8 cellular contexts compared by ENCODE assay signal in the genomic region with DNA sequence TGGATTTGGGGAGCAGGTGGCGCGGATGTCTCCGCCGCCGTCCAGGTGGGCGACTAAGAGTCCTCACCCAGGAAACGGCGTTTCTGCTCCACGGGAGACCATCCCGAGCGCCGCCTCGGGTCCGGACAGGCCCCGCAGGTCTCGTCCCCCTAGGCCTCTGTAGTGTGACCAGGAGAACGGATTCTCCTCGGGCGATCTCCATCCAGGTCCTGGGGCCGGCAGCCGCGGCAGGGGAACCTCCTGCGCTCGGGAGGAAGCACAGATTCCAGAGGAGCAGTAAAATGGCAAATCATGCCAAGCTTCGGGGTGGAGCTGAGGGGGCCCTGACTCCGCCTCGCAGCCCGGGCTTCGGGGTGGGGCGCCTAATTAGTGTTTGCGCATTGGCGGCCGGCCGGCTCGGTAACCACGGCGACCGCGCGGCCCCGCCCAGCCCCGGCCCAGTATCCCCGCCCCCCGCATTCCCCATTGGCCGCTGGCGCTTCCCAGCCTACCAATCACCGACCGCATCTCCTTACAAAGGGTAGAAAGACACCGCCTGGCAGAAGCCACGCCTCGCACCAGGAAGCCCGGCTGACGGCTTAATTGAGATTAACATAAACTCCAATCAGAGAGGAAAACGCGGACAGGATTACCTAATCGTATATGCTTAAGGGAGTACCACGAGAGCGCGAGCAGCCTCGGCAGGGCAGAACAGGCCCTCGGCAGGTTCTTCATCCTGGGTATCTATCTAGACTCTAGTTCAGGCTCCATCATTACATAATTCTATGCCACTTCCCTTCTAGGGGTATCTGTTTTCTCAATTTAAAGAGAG.
DNase-seq lines count a peak whose midpoint lies in the region; ATAC-seq, FAIRE-seq and TF ChIP-seq lines count a peak whose summit lies in the region.

No MANE protein-coding gene starts in this region.

- H3K23ac ChIP-seq in H1 (ENCODE audit: insufficient read length) = no peak overlapping the region

- no peaks in the 10 kb centered on the region for H3K9me3 Mint-ChIP-seq in Caco-2 (ENCODE audit: unreplicated experiment)
- no peaks in the 10 kb centered on the region for H3K9me3 Mint-ChIP-seq in memory B cell

- H4K8ac ChIP-seq in H1 (ENCODE audit: extremely low read depth, insufficient read depth, low read length) = peak overlapping the region; percentile 90

- peak; percentile 59 to 92 for TF ChIP-seq POLR2A in H1 (IDR thresholded peaks at IDR 0.05; ENCODE audit: control extremely low read depth in 1 of 2, low read depth in 2 of 2, low read length in 2 of 2)

- peak overlapping the region; percentile 43 to 87 (median 72) for H3K9ac ChIP-seq in H1 (replicated peaks in 1 of 4; ENCODE audit: extremely low read depth in 1 of 4, low read depth in 3 of 4, low read length in 3 of 4)

- peak overlapping the region; percentile 93 for H3K27ac ChIP-seq in H1 (ENCODE audit: low read depth, low read length)

- H3K4me1 Mint-ChIP-seq in Caco-2 (ENCODE audit: low read depth, unreplicated experiment) (peaks cover 9% of the 10 kb centered on the region), memory B cell (peaks cover 7% of the 10 kb centered on the region)

- H3K4me3 Mint-ChIP-seq in Caco-2 (ENCODE audit: unreplicated experiment) (peak overlapping the region; percentile 99), memory B cell (peak overlapping the region; percentile 96)

- H4K20me1 ChIP-seq in H1 (replicated peaks in 1 of 2; ENCODE audit: control insufficient read depth in 1 of 2, insufficient read depth in 2 of 2, low read length in 2 of 2) = no peaks in the 10 kb centered on the region

- H3K36me3 ChIP-seq in Caco-2 (ENCODE audit: control insufficient read depth, insufficient read depth, low read length) (no peaks in the 10 kb centered on the region), H1 (ENCODE audit: control insufficient read depth in 2 of 4, insufficient read depth in 4 of 4, low read length in 3 of 4) (no peaks in the 10 kb centered on the region)

- H3K4ac ChIP-seq in H1 (replicated peaks; ENCODE audit: insufficient read length, low read depth, low read length) = peak overlapping the region; percentile 92

- 0 out of 2 replicates have a peak overlapping the region, but pooled peaks have one; percentile 63 for H2BK12ac ChIP-seq in H1 (ENCODE audit: low read depth, low read length)

- POLR2A ChIA-PET in Caco-2 (lab: Charles Lee) (interaction anchor here (0.5 to 1.0 kb wide), 5 partner anchors 10 to 1411 kb away, joined by 3 to 9 read pairs (median 5); a partner anchor contains a TSS), H1 (lab: Charles Lee; ENCODE audit: partially characterized antibody) (interaction anchor here (0.6 to 1.2 kb wide), 6 partner anchors 9 to 176 kb away, joined by 3 to 6 read pairs (median 3); no protein-coding TSS in a partner anchor)

- H3K56ac ChIP-seq in H1 (replicated peaks; ENCODE audit: insufficient read length, low read depth, low read length) = peak overlapping the region; percentile 85

- ATAC-seq in GM21381 (IDR thresholded peaks at IDR 0.05; ENCODE audit: unreplicated experiment) (peak; percentile 95), memory B cell (ENCODE audit: low read depth) (peak; percentile 88)

- H2AFZ ChIP-seq in H1 (ENCODE audit: low read length) = peak overlapping the region; percentile 19; the same call in 1 of the 2 replicates

- 2% methylated on average over 38 of the region's 61 CpGs; no CpG with 5 or more reads in 1 of the 2 experiments for WGBS in H1 (ENCODE audit: extremely low coverage in 1 of 2, insufficient coverage in 1 of 2, insufficient read length in 1 of 2, insufficient replicate concordance in 2 of 2, low coverage in 1 of 2, low lambda C conversion rate in 2 of 2, missing lambda C conversion rate in 1 of 2), 2 experiments

- peaks cover 5% of the 10 kb centered on the region; the same call in 1 of the 2 replicates for H3K23me2 ChIP-seq in H1 (ENCODE audit: low read depth, low read length)

- FAIRE-seq in H1 (lab: Jason Lieb, UNC) = peak; percentile 45

- peak in 1 of 2 experiments; percentile 3; a peak in 1 of 4 replicates for TF ChIP-seq RAD21 in H1 (IDR thresholded peaks at IDR 0.05 in 1 of 2, conservative IDR thresholded peaks at IDR 0.05 in 1 of 2; ENCODE audit: low read depth in 2 of 2, low read length in 2 of 2)

- H2BK120ac ChIP-seq in H1 (replicated peaks; ENCODE audit: low read depth, low read length) = no peak overlapping the region

- no peak overlapping the region for H2AK5ac ChIP-seq in H1 (ENCODE audit: low read depth, low read length)

- H3K27me3 ChIP-seq in Caco-2 (replicated peaks; ENCODE audit: control insufficient read depth, insufficient read depth, low read length) = no peaks in the 10 kb centered on the region
- no peaks in the 10 kb centered on the region for H3K27me3 ChIP-seq in H1 (replicated peaks in 1 of 4; ENCODE audit: control insufficient read depth in 3 of 4, extremely low read depth in 1 of 4, insufficient read depth in 3 of 4, low read length in 3 of 4)

- H3K79me1 ChIP-seq in H1 (ENCODE audit: low read depth, low read length) = no peaks in the 10 kb centered on the region; the same call in 1 of the 2 replicates

- CTCF ChIA-PET in Caco-2 (lab: Charles Lee) (interaction anchor here (0.6 to 1.0 kb wide), 3 partner anchors 10 to 1178 kb away, joined by 3 to 4 read pairs (median 4); no protein-coding TSS in a partner anchor), H1 (lab: Charles Lee; ENCODE audit: partially characterized antibody) (no interaction called here)

- peaks cover 7% of the 10 kb centered on the region for H3K36me3 Mint-ChIP-seq in Caco-2 (ENCODE audit: insufficient read depth, unreplicated experiment)
- no peaks in the 10 kb centered on the region for H3K36me3 Mint-ChIP-seq in memory B cell

- no peak overlapping the region; the same call in 1 of the 2 replicates for H2BK15ac ChIP-seq in H1 (ENCODE audit: low read length)

- H4K91ac ChIP-seq in H1 (replicated peaks; ENCODE audit: insufficient read length, low read length) = peak overlapping the region; percentile 45

- H3K4me1 ChIP-seq in Caco-2 (peaks cover 8% of the 10 kb centered on the region), H1 (replicated peaks in 1 of 4; ENCODE audit: control insufficient read depth in 3 of 4, insufficient read depth in 4 of 4, low read length in 3 of 4) (peaks cover 18 to 35% (median 27%) of the 10 kb centered on the region in 4 experiments)

- H3K27ac Mint-ChIP-seq in Caco-2 (ENCODE audit: unreplicated experiment) (peak overlapping the region; percentile 94), memory B cell (peak overlapping the region; percentile 79)

- H3K4me3 ChIP-seq in Caco-2 (ENCODE audit: low read depth, low read length) (peak overlapping the region; percentile 90), H1 (ENCODE audit: extremely low read depth in 1 of 4, insufficient read depth in 2 of 4, low read depth in 3 of 4, low read length in 4 of 4) (peak overlapping the region; percentile 80 to 96 (median 93))

- no peaks in the 10 kb centered on the region for H3K79me2 ChIP-seq in H1 (ENCODE audit: control insufficient read depth in 1 of 2, insufficient read depth in 2 of 2, low read length in 2 of 2)

- H3K14ac ChIP-seq in H1 (ENCODE audit: insufficient read length) = no peak overlapping the region

- H4K5ac ChIP-seq in H1 (ENCODE audit: insufficient read length, low read depth, low read length) = peak overlapping the region; percentile 97

- peak; percentile 97 to 98 for DNase-seq in Caco-2
- DNase-seq in HUDEP-2 (lab: John Stamatoyannopoulos, UW; ENCODE audit: unreplicated experiment in 76 of 76) = peak in 75 of 76 experiments; percentile 35 to 94 (median 88)
- DNase-seq in NOMO-1 treated with dmso at 0.1 percent for 144 hours (lab: John Stamatoyannopoulos, UW; ENCODE audit: unreplicated experiment) = peak; percentile 97
- peak; percentile 87 for DNase-seq in activated CD8-positive, alpha-beta memory T cell treated with anti-CD3 and anti-CD28 coated beads, Interleukin-2, amount 50 U/mL, for 1 hour (ENCODE audit: extremely low read depth)
- peak; percentile 90 to 92 for DNase-seq in H1 (ENCODE audit: low read depth in 1 of 2, low spot score in 2 of 2)
- DNase-seq in memory B cell (ENCODE audit: low spot score in 2 of 2) = peak; percentile 80 to 86
- DNase-seq in stimulated activated CD8-positive, alpha-beta memory T cell treated with anti-CD3 and anti-CD28 coated beads, Interleukin-12 subunit alpha, Interleukin-12 subunit beta, amount 100 ng/mL, for 1 hour (ENCODE audit: low read depth) = peak; percentile 89

- BruUV-seq in Caco-2 (replicated peaks; lab: Mats Ljungman, UMichigan) = no TSS peak

- TF ChIP-seq CTCF in Caco-2 (IDR thresholded peaks at IDR 0.05; ENCODE audit: insufficient read depth in 1 of 2, low read depth in 1 of 2, low read length in 1 of 2, severe bottlenecking in 1 of 2, unreplicated experiment in 1 of 2) = no peak
- TF ChIP-seq CTCF in H1 (IDR thresholded peaks at IDR 0.05; ENCODE audit: control extremely low read depth in 1 of 3, insufficient read depth in 1 of 3, low read depth in 1 of 3, low read length in 3 of 3) = no peak

- peak overlapping the region; percentile 99 for H3K18ac ChIP-seq in H1 (ENCODE audit: extremely low read depth, low read length)

- no peak for TF ChIP-seq EP300 in H1 (IDR thresholded peaks at IDR 0.05; ENCODE audit: borderline replicate concordance in 1 of 2, low read depth in 2 of 2, low read length in 2 of 2)

- peak overlapping the region; percentile 94; the same call in 1 of the 2 replicates for H2BK5ac ChIP-seq in H1 (ENCODE audit: low read depth, low read length)

- intact Hi-C loops in Caco-2 (cut with micrococcal nuclease; ENCODE audit: unreplicated experiment) = loop anchor here (1.0 to 10.0 kb wide), 5 partner anchors 47 to 728 kb away; a partner anchor contains a TSS

- no peaks in the 10 kb centered on the region for H3K27me3 Mint-ChIP-seq in Caco-2 (ENCODE audit: insufficient read depth, unreplicated experiment)
- no peaks in the 10 kb centered on the region for H3K27me3 Mint-ChIP-seq in memory B cell

- no peak overlapping the region for H2BK20ac ChIP-seq in H1 (ENCODE audit: low read length)

- H3K9me3 ChIP-seq in Caco-2 (no peaks in the 10 kb centered on the region; the same call in 1 of the 2 replicates), H1 (ENCODE audit: insufficient read depth in 2 of 2, low read depth in 1 of 2, low read length in 1 of 2) (peaks cover 5% of the 10 kb centered on the region in 2 experiments; a peak in 2 of 4 replicates)

- H3K4me2 ChIP-seq in H1 (ENCODE audit: insufficient read depth in 1 of 2, low read depth in 2 of 2, low read length in 2 of 2) = peak overlapping the region; percentile 69 to 92

TF ChIP-seq in H1, 55 proteins besides CTCF, POLR2A, EP300 and RAD21 (continues in another document):
- TF ChIP-seq TAF1 (IDR thresholded peaks at IDR 0.05; ENCODE audit: low read depth, low read length) (peak; percentile 86), CBX5 (IDR thresholded peaks at IDR 0.05; ENCODE audit: low read depth, low read length) (no peak)

Comparison
In these comparisons a context has a peak if more than half of its experiments do, and no peak if none do; other contexts are left out.
1. Peak in every context shown above with its lines: DNase-seq, ATAC-seq, H3K4me3 ChIP-seq and H3K27ac ChIP-seq.